In the genomic region with DNA sequence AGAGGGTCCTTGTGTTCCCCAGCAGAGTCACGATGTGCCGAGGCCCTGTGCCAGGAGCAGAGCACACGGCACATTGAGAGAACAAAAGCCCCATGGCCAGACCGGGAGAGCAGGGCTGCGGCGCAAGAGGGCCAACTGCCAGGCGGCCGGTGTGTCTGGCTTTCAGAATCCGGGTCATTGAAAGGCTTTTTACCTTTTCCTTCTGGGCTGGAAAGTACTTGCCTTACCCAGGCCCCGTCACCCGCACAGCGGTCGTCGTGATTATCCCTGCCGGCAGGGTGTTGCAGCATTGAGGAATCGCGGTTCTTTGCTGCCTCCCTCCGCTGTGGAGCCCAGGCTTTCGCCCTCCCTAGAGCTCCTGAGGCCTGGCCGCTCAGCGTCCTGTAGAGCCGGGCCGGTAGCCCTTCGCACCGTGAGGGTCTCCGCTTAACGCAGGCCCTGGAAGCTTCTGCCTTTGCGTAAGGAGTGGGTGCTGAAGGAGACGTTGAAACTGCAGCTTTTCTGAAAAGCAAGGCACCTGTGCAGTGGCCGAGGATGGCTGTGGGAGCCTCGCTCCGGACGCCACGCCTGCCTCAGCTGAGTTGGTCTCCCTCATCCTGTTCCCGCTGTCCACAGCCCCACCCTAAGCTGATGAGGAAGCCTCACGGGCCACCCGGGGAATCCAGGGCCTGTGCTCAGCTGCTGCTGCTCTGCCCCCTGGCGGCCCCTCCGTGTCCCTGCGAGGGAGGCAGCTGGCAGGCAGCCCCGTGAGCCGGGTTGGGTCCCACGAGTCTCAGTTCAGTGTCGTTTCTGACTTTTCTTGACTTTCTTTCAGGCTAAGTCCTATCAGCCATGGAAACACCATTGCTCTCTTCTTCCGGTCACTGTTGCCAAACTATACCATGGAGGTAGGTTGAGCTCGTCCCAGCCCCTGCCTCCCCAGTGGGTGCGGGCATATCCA, we compare ENCODE assay signal across 9 cellular contexts. TPM values are rescaled to one million over a fixed set of nuclear protein-coding genes. Genes with fewer than 3 reads are reported as not detected.
A peak's percentile ranks its signal among the peaks of the same experiment; 100 is the strongest.
DNase-seq lines count a peak whose midpoint lies in the region; ATAC-seq and TF ChIP-seq lines count a peak whose summit lies in the region.
"Had no signal": no experiment of that assay in that cellular context is flagged by ENCODE, and none has a peak within 500 bp of the region (broad histone marks: within the 10 kb centered on the region; RNA-seq: fewer than 3 reads in every experiment).

No MANE protein-coding gene starts in this region.

- no peaks in the 10 kb centered on the region for H3K9me3 ChIP-seq in lower lobe of right lung

- H3K4me1 ChIP-seq in lower lobe of right lung: peaks cover 5% of the 10 kb centered on the region

- DNase-seq in NCI-H460 (ENCODE audit: extremely low read depth, low read depth) (peak; percentile 78), ecto neural progenitor cell (ENCODE audit: low spot score) (peak; percentile 84), lower lobe of right lung (peak; percentile 85)
- DNase-seq in activated CD4-positive, alpha-beta T cell treated with anti-CD3 and anti-CD28 coated beads, Interleukin-2, amount 50 U/mL, for 24 hours (ENCODE audit: low read depth in 1 of 2, low spot score in 1 of 2): peak; percentile 38 to 56
- DNase-seq in stimulated activated CD8-positive, alpha-beta memory T cell treated with anti-CD3 and anti-CD28 coated beads, Interleukin-15, amount 100 ng/mL, for 4 hours (ENCODE audit: low read depth in 2 of 2): peak; percentile 24 to 41

- TF ChIP-seq POLR2A in GM18505 (IDR thresholded peaks at IDR 0.05; ENCODE audit: borderline replicate concordance, extremely low read depth, insufficient read depth, insufficient read length): no peak

- H3K27ac ChIP-seq in 22Rv1 (peak overlapping the region; percentile 35), lower lobe of right lung (no peak overlapping the region)

- no peak overlapping the region for H3K4me3 ChIP-seq in lower lobe of right lung
- H3K4me3 ChIP-seq: skin epidermis had no signal

- intact Hi-C loops in lower lobe of right lung (cut with DNase I): no loop called here

- H3K27me3 ChIP-seq in lower lobe of right lung (ENCODE audit: low read depth): no peaks in the 10 kb centered on the region

- peak; percentile 50 for ATAC-seq in GM18505 (IDR thresholded peaks at IDR 0.05; ENCODE audit: unreplicated experiment)
- ATAC-seq in lower lobe of right lung: peak; percentile 79 to 89
- no peak for ATAC-seq in GM18858 (IDR thresholded peaks at IDR 0.05; ENCODE audit: unreplicated experiment)

- peaks cover 56% of the 10 kb centered on the region for H3K36me3 ChIP-seq in lower lobe of right lung

- TF ChIP-seq CTCF in 22Rv1 (IDR thresholded peaks at IDR 0.05) (peak; percentile 95), lower lobe of right lung (IDR thresholded peaks at IDR 0.05) (peak; percentile 91)

RNA-seq across cellular contexts. Expression of a gene that starts 8.6 kb away (rescaled TPM):
- 8.1 and 9.4 TPM in 2 replicates for total RNA-seq in NCI-H460 (2014; rRNA removed; shearing (Covaris generic))
- 25.0 and 39.7 TPM in 2 replicates for polyA plus RNA-seq in NCI-H460 (2014; cell fraction: nucleus; rRNA removed)
- 5.3 TPM for total RNA-seq in lower lobe of right lung

RNA-seq across cellular contexts. Expression of a gene that starts 13.1 kb away (rescaled TPM):
- 68.3 and 75.9 TPM in 2 replicates for total RNA-seq in NCI-H460 (2014; rRNA removed; shearing (Covaris generic))
- 145 and 156 TPM in 2 replicates for polyA plus RNA-seq in NCI-H460 (2014; cell fraction: nucleus; rRNA removed)
- 2.1 TPM for total RNA-seq in lower lobe of right lung

RNA-seq across cellular contexts. Expression of a gene that starts 36.7 kb away (rescaled TPM):
- total RNA-seq in NCI-H460 (2014; rRNA removed; shearing (Covaris generic)): 70.3 and 71.4 TPM in 2 replicates
- polyA plus RNA-seq in NCI-H460 (2014; cell fraction: nucleus; rRNA removed): 284 and 305 TPM in 2 replicates
- total RNA-seq in lower lobe of right lung: 152 TPM

RNA-seq across cellular contexts. Expression of a gene that starts 38.5 kb away (rescaled TPM):
- 47.8 and 55.4 TPM in 2 replicates for total RNA-seq in NCI-H460 (2014; rRNA removed; shearing (Covaris generic))
- polyA plus RNA-seq in NCI-H460 (2014; cell fraction: nucleus; rRNA removed): 163 and 231 TPM in 2 replicates
- 66.0 TPM for total RNA-seq in lower lobe of right lung

Comparison
In these comparisons a context has a peak if more than half of its experiments do, and no peak if none do; other contexts are left out.
1. DNase-seq: peak in every context shown above with its lines; median percentile 85 in lower lobe of right lung; 84 in ecto neural progenitor cell; 78 in NCI-H460; 47 in activated CD4-positive, alpha-beta T cell treated with anti-CD3 and anti-CD28 coated beads, Interleukin-2, amount 50 U/mL, for 24 hours; 32 in stimulated activated CD8-positive, alpha-beta memory T cell treated with anti-CD3 and anti-CD28 coated beads, Interleukin-15, amount 100 ng/mL, for 4 hours.
2. RNA of a gene that starts 13.1 kb away (total RNA-seq): 68.3 to 75.9 TPM in NCI-H460; 2.1 TPM in lower lobe of right lung (single experiment); every median in the first group is over 10 times any median in the second.